Comparison of ENCODE assay signal across 1 cellular context in the genomic region with DNA sequence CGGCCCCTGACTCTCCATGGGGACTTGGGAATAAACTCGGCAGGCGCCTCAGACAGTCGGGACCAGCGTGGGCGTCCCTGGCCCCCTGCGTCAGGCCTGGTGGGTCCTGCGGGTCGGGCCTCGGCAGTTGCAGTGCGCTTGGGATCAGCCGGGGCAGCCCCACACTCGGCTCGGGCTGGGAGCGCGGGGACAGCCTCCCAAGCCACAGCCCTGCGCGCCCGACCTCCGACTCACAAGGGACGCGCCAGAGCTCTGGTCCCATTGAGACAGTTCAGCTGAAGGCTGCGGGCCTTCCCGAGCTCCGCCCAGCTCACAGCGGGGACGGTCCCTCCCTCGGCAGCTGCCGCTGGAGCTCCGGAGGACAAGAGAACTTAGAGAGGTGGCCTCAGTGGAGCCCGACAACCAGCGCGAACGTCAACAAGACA.
TF ChIP-seq lines count a peak whose summit lies in the region.

No MANE protein-coding gene starts in this region.

TF ChIP-seq in WTC11, 78 proteins besides CTCF, POLR2A, EP300 and RAD21 (continued from another document):
- no peak for TF ChIP-seq ESRRA (CRISPR knock-in tag; IDR thresholded peaks at IDR 0.05; ENCODE audit: borderline replicate concordance)
